ENCODE assay signal across 8 cellular contexts in genomic region chr12:132429932-132430643, GRCh38. TPM values are rescaled to one million over a fixed set of nuclear protein-coding genes. Genes with fewer than 3 reads are reported as not detected.
DNase-seq lines count a peak whose midpoint lies in the region; ATAC-seq and TF ChIP-seq lines count a peak whose summit lies in the region.

No MANE protein-coding gene starts in this region.

- peak; percentile 76 for DNase-seq in GM06990 (ENCODE audit: extremely low read depth, insufficient read length)
- DNase-seq in NCI-H2227 treated with DMSO at 0.1 percent for 48 hours (lab: John Stamatoyannopoulos, UW), result peak; percentile 68
- peak; percentile 52 for DNase-seq in activated CD4-positive, alpha-beta T cell treated with anti-CD3 and anti-CD28 coated beads for 48 hours
- DNase-seq in epithelial cell of prostate (ENCODE audit: low read depth, low spot score), result no peak
- peak; percentile 48 for DNase-seq in stimulated activated CD4-positive, alpha-beta T cell treated with anti-CD3 and anti-CD28 coated beads, Interleukin-4, amount 100 ng/mL, for 1 hour
- no peak for DNase-seq in cerebellum (ENCODE audit: low spot score)
- DNase-seq in NK-92 treated with Interleukin-12 subunit alpha and Interleukin-12 subunit beta, amount 100 ng/mL, for 24 hours (lab: John Stamatoyannopoulos, UW), result no peak

- no peaks in the 10 kb centered on the region for H3K36me3 ChIP-seq in GM06990 (ENCODE audit: control insufficient read depth, insufficient read depth, low read length)

- H3K27ac ChIP-seq in epithelial cell of prostate, result peak overlapping the region; percentile 48

- no peak for TF ChIP-seq CTCF in GM06990 (IDR thresholded peaks at IDR 0.05; ENCODE audit: insufficient read depth, low read length, poor library complexity, severe bottlenecking)

- H3K27me3 ChIP-seq in GM06990 (replicated peaks; ENCODE audit: control insufficient read depth, insufficient read depth, low read length), result peaks cover 2% of the 10 kb centered on the region

- no peak overlapping the region for H3K4me3 ChIP-seq in GM06990 (replicated peaks; ENCODE audit: low read depth, low read length)

- ATAC-seq in HG03045 (IDR thresholded peaks at IDR 0.05; ENCODE audit: unreplicated experiment), result peak; percentile 78

RNA-seq across cellular contexts. Expression of gene FBRSL1, which starts 59.9 kb away (rescaled TPM):
- total RNA-seq in cerebellum, result 10.5 TPM

Comparison
In these comparisons a context has a peak if more than half of its experiments do, and no peak if none do; other contexts are left out.
1. DNase-seq: peak in GM06990 (single experiment), NCI-H2227 treated with DMSO at 0.1 percent for 48 hours (single experiment), activated CD4-positive, alpha-beta T cell treated with anti-CD3 and anti-CD28 coated beads for 48 hours (single experiment) and stimulated activated CD4-positive, alpha-beta T cell treated with anti-CD3 and anti-CD28 coated beads, Interleukin-4, amount 100 ng/mL, for 1 hour (single experiment); none in epithelial cell of prostate (single experiment), cerebellum (single experiment) and NK-92 treated with Interleukin-12 subunit alpha and Interleukin-12 subunit beta, amount 100 ng/mL, for 24 hours (single experiment).